Comparison of ENCODE assay signal across 1 cellular context in genomic region chr9:2620876-2621677, GRCh38.
TF ChIP-seq lines count a peak whose summit lies in the region.

No MANE protein-coding gene starts in this region.

TF ChIP-seq in HepG2, 621 proteins besides CTCF, POLR2A, EP300 and RAD21 (continued from another document):
- TF ChIP-seq ZNF512B (CRISPR knock-in tag; IDR thresholded peaks at IDR 0.05; ENCODE audit: borderline replicate concordance) (no peak), ZNF292 (CRISPR knock-in tag; IDR thresholded peaks at IDR 0.05; ENCODE audit: borderline replicate concordance, low read depth) (peak; percentile 34; the same call in 1 of the 2 replicates), ZSCAN29 (CRISPR knock-in tag; conservative IDR thresholded peaks at IDR 0.05) (no peak), ZNF362 (CRISPR knock-in tag; IDR thresholded peaks at IDR 0.05; ENCODE audit: borderline replicate concordance) (no peak), ZNF720 (CRISPR knock-in tag; IDR thresholded peaks at IDR 0.05) (no peak), KDM2A (CRISPR knock-in tag; IDR thresholded peaks at IDR 0.05; ENCODE audit: borderline replicate concordance, low read depth) (peak; percentile 81; the same call in 1 of the 2 replicates), ZNF7 (CRISPR knock-in tag; IDR thresholded peaks at IDR 0.05) (no peak), FOXC1 (CRISPR knock-in tag; IDR thresholded peaks at IDR 0.05; ENCODE audit: borderline replicate concordance) (peak; percentile 36; the same call in 1 of the 2 replicates), PAWR (CRISPR knock-in tag; IDR thresholded peaks at IDR 0.05; ENCODE audit: borderline replicate concordance) (no peak), PBX3 (CRISPR knock-in tag; IDR thresholded peaks at IDR 0.05; ENCODE audit: borderline replicate concordance) (no peak), POGK (CRISPR knock-in tag; conservative IDR thresholded peaks at IDR 0.05) (peak; percentile 44; the same call in 1 of the 2 replicates), PHF5A (CRISPR knock-in tag; IDR thresholded peaks at IDR 0.05; ENCODE audit: low read depth, unreplicated experiment) (no peak), DDIT3 (CRISPR knock-in tag; IDR thresholded peaks at IDR 0.05) (no peak), ZNF747 (CRISPR knock-in tag; IDR thresholded peaks at IDR 0.05; ENCODE audit: borderline replicate concordance) (no peak), ZNF552 (CRISPR knock-in tag; IDR thresholded peaks at IDR 0.05; ENCODE audit: borderline replicate concordance) (no peak), ARID4A (CRISPR knock-in tag; IDR thresholded peaks at IDR 0.05; ENCODE audit: borderline replicate concordance) (peak; percentile 61; the same call in 1 of the 2 replicates), MIXL1 (CRISPR knock-in tag; IDR thresholded peaks at IDR 0.05) (no peak), MLX (CRISPR knock-in tag; IDR thresholded peaks at IDR 0.05) (no peak), TRIM22 (IDR thresholded peaks at IDR 0.05) (no peak), ZNF160 (CRISPR knock-in tag; IDR thresholded peaks at IDR 0.05) (no peak), NFYB (CRISPR knock-in tag; IDR thresholded peaks at IDR 0.05) (peak; percentile 66), NFYC (CRISPR knock-in tag; IDR thresholded peaks at IDR 0.05) (0 out of 2 replicates have a peak, but pooled peaks have one; percentile 43), STAT5B (CRISPR knock-in tag; IDR thresholded peaks at IDR 0.05) (no peak), ZFP91 (CRISPR knock-in tag; IDR thresholded peaks at IDR 0.05; ENCODE audit: borderline replicate concordance) (peak; percentile 24; the same call in 1 of the 2 replicates), SNAPC5 (CRISPR knock-in tag; IDR thresholded peaks at IDR 0.05; ENCODE audit: borderline replicate concordance) (no peak), MBNL3 (CRISPR knock-in tag; conservative IDR thresholded peaks at IDR 0.05) (no peak), SNAI1 (CRISPR knock-in tag; IDR thresholded peaks at IDR 0.05; ENCODE audit: borderline replicate concordance) (no peak), ZNF841 (CRISPR knock-in tag; IDR thresholded peaks at IDR 0.05; ENCODE audit: borderline replicate concordance) (no peak), CREM (IDR thresholded peaks at IDR 0.05) (no peak), CREM (CRISPR knock-in tag; IDR thresholded peaks at IDR 0.05) (no peak), SMARCC2 (IDR thresholded peaks at IDR 0.05) (no peak), ZNF674 (CRISPR knock-in tag; IDR thresholded peaks at IDR 0.05; ENCODE audit: low read depth) (no peak), IKZF4 (CRISPR knock-in tag; IDR thresholded peaks at IDR 0.05; ENCODE audit: borderline replicate concordance, low read depth, not compliant biosample characterization) (no peak), TFDP2 (CRISPR knock-in tag; IDR thresholded peaks at IDR 0.05) (peak; percentile 61; the same call in 1 of the 2 replicates), ZNF501 (CRISPR knock-in tag; IDR thresholded peaks at IDR 0.05) (peak; percentile 32; the same call in 1 of the 2 replicates), NFE2L1 (CRISPR knock-in tag; IDR thresholded peaks at IDR 0.05; ENCODE audit: borderline replicate concordance) (no peak), JDP2 (CRISPR knock-in tag; IDR thresholded peaks at IDR 0.05; ENCODE audit: borderline replicate concordance) (no peak), NBN (conservative IDR thresholded peaks at IDR 0.05) (no peak), ZBTB3 (CRISPR knock-in tag; IDR thresholded peaks at IDR 0.05; ENCODE audit: borderline replicate concordance, low read depth) (no peak), ZNF737 (CRISPR knock-in tag; IDR thresholded peaks at IDR 0.05; ENCODE audit: borderline replicate concordance) (no peak), TOE1 (CRISPR knock-in tag; IDR thresholded peaks at IDR 0.05) (no peak), SNRNP70 (IDR thresholded peaks at IDR 0.05; ENCODE audit: low read depth, low read length) (no peak), ZNF543 (CRISPR knock-in tag; IDR thresholded peaks at IDR 0.05) (no peak), FOXM1 (CRISPR knock-in tag; IDR thresholded peaks at IDR 0.05) (no peak), CHD4 (IDR thresholded peaks at IDR 0.05; ENCODE audit: borderline replicate concordance, low read length) (no peak), KAT7 (CRISPR knock-in tag; IDR thresholded peaks at IDR 0.05; ENCODE audit: borderline replicate concordance) (peak; percentile 54; the same call in 1 of the 2 replicates), KDM5B (CRISPR knock-in tag; IDR thresholded peaks at IDR 0.05; ENCODE audit: borderline replicate concordance) (no peak), EHMT2 (IDR thresholded peaks at IDR 0.05; ENCODE audit: borderline replicate concordance, low read depth, low read length) (no peak), GLI4 (CRISPR knock-in tag; IDR thresholded peaks at IDR 0.05; ENCODE audit: borderline replicate concordance) (no peak), MAFK (conservative IDR thresholded peaks at IDR 0.05 in 1 of 2, IDR thresholded peaks at IDR 0.05 in 1 of 2; ENCODE audit: low read length in 2 of 2) (no peak)
